In genomic region chr18:49276680-49277079, GRCh38 we compare ENCODE assay signal across 27 cellular contexts.
DNase-seq lines count a peak whose midpoint lies in the region; ATAC-seq and TF ChIP-seq lines count a peak whose summit lies in the region.
"Had no signal": no experiment of that assay in that cellular context is flagged by ENCODE, and none has a peak within 500 bp of the region (broad histone marks: within the 10 kb centered on the region; RNA-seq: fewer than 3 reads in every experiment).

No MANE protein-coding gene starts in this region.

- no peak overlapping the region for H3K4me3 ChIP-seq in Caco-2 (ENCODE audit: low read depth, low read length)
- H3K4me3 ChIP-seq in adipocyte (ENCODE audit: low read length) = no peak overlapping the region
- no peak overlapping the region for H3K4me3 ChIP-seq in epithelial cell of esophagus (ENCODE audit: low read length)
- no peak overlapping the region for H3K4me3 ChIP-seq in right cardiac atrium (ENCODE audit: low read length)

- H3K9me3 ChIP-seq in Caco-2 = no peaks in the 10 kb centered on the region
- peaks cover 5% of the 10 kb centered on the region for H3K9me3 ChIP-seq in adipocyte (ENCODE audit: control insufficient read depth, low read length)
- H3K9me3 ChIP-seq in right cardiac atrium (ENCODE audit: control insufficient read depth, low read length) = no peaks in the 10 kb centered on the region
- H3K9me3 ChIP-seq: BE2C had no signal

- no peak overlapping the region for H3K4me3 Mint-ChIP-seq in Caco-2 (ENCODE audit: unreplicated experiment)
- H3K4me3 Mint-ChIP-seq: CD14-positive monocyte; CD8-positive, alpha-beta memory T cell had no signal

- H3K9me3 Mint-ChIP-seq in Caco-2 (ENCODE audit: unreplicated experiment) = no peaks in the 10 kb centered on the region
- H3K9me3 Mint-ChIP-seq: CD8-positive, alpha-beta memory T cell had no signal

- H3K36me3 ChIP-seq in Caco-2 (ENCODE audit: control insufficient read depth, insufficient read depth, low read length) (no peaks in the 10 kb centered on the region), adipocyte (ENCODE audit: control insufficient read depth, insufficient read depth, low read length, severe bottlenecking) (peaks cover 9% of the 10 kb centered on the region)
- H3K36me3 ChIP-seq: BE2C had no signal

- WGBS in right cardiac atrium = 78% methylated on average over 2 of the region's 2 CpGs

- no peaks in the 10 kb centered on the region for H3K36me3 Mint-ChIP-seq in Caco-2 (ENCODE audit: insufficient read depth, unreplicated experiment)

- DNase-seq in Caco-2 = no peak
- peak; percentile 28 for DNase-seq in adipocyte (ENCODE audit: low read depth)
- peak; percentile 66 for DNase-seq in epithelial cell of esophagus (ENCODE audit: low read depth)
- peak; percentile 13 for DNase-seq in iris pigment epithelial cell (ENCODE audit: low read depth)
- DNase-seq in GM03348 (ENCODE audit: low spot score) = no peak
- DNase-seq in right cardiac atrium = no peak
- DNase-seq in NCI-H1930 (lab: John Stamatoyannopoulos, UW) = no peak
- DNase-seq: 8988T; ACHN; BE2C; Calu3; CD8-positive, alpha-beta memory T cell; DMS79 treated with DMSO at 0.1 percent for 48 hours; GF-D8; H7; KBM-7; MV-4-11; NCI-H1105; NCI-H146; NCI-H2029 treated with DMSO at 0.1 percent for 48 hours; NCI-H226; NCI-H510A; NCI-H69; RPMI8226; SHP77 had no signal

- TF ChIP-seq CTCF in Caco-2 (IDR thresholded peaks at IDR 0.05; ENCODE audit: insufficient read depth in 1 of 2, low read depth in 1 of 2, low read length in 1 of 2, severe bottlenecking in 1 of 2, unreplicated experiment in 1 of 2) = no peak
- no peak for TF ChIP-seq CTCF in epithelial cell of esophagus (IDR thresholded peaks at IDR 0.05; ENCODE audit: insufficient read depth, low read depth, low read length, missing control alignments)

- intact Hi-C loops in Caco-2 (cut with micrococcal nuclease; ENCODE audit: unreplicated experiment) (no loop called here), right cardiac atrium (cut with DNase I) (no loop called here)

- no peaks in the 10 kb centered on the region for H3K4me1 ChIP-seq in Caco-2
- peaks cover 7% of the 10 kb centered on the region for H3K4me1 ChIP-seq in adipocyte (ENCODE audit: control insufficient read depth, insufficient read depth, low read length)
- no peaks in the 10 kb centered on the region for H3K4me1 ChIP-seq in right cardiac atrium (ENCODE audit: control insufficient read depth, insufficient read depth, low read length)
- H3K4me1 ChIP-seq: BE2C had no signal

- H3K4me1 Mint-ChIP-seq in Caco-2 (ENCODE audit: low read depth, unreplicated experiment) = peaks cover 6% of the 10 kb centered on the region

- H3K27ac Mint-ChIP-seq in Caco-2 (ENCODE audit: unreplicated experiment) = peak overlapping the region; percentile 77
- H3K27ac Mint-ChIP-seq: CD14-positive monocyte had no signal

- ATAC-seq in right cardiac atrium (no peak), HG02852 (IDR thresholded peaks at IDR 0.05; ENCODE audit: unreplicated experiment) (no peak)

- H3K27me3 Mint-ChIP-seq in Caco-2 (ENCODE audit: insufficient read depth, unreplicated experiment) = no peaks in the 10 kb centered on the region
- H3K27me3 Mint-ChIP-seq: CD8-positive, alpha-beta memory T cell had no signal

- BruUV-seq in Caco-2 (replicated peaks; lab: Mats Ljungman, UMichigan) = no TSS peak

- POLR2A ChIA-PET in Caco-2 (lab: Charles Lee) = no interaction called here

- CTCF ChIA-PET in Caco-2 (lab: Charles Lee) = no interaction called here

- H3K27ac ChIP-seq in right cardiac atrium (ENCODE audit: low read length) = no peak overlapping the region

- no peaks in the 10 kb centered on the region for H3K27me3 ChIP-seq in Caco-2 (replicated peaks; ENCODE audit: control insufficient read depth, insufficient read depth, low read length)
- H3K27me3 ChIP-seq in adipocyte (replicated peaks; ENCODE audit: control insufficient read depth, insufficient read depth, low read length) = no peaks in the 10 kb centered on the region
- no peaks in the 10 kb centered on the region for H3K27me3 ChIP-seq in right cardiac atrium (ENCODE audit: control insufficient read depth, insufficient read depth)
- H3K27me3 ChIP-seq: BE2C had no signal

- H3K9ac ChIP-seq in adipocyte (ENCODE audit: low read length) = no peak overlapping the region

Comparison
In these comparisons a context has a peak if more than half of its experiments do, and no peak if none do; other contexts are left out.
1. DNase-seq: peak in adipocyte (single experiment), epithelial cell of esophagus (single experiment) and iris pigment epithelial cell (single experiment); none in Caco-2 (0 of 2), GM03348 (single experiment), right cardiac atrium (0 of 3) and NCI-H1930 (0 of 2).